ENCODE assay signal across 23 cellular contexts in genomic region chr1:65082346-65083040, GRCh38.
A peak's percentile ranks its signal among the peaks of the same experiment; 100 is the strongest.
DNase-seq lines count a peak whose midpoint lies in the region; ATAC-seq and TF ChIP-seq lines count a peak whose summit lies in the region.
"Had no signal": no experiment of that assay in that cellular context is flagged by ENCODE, and none has a peak within 500 bp of the region (broad histone marks: within the 10 kb centered on the region; RNA-seq: fewer than 3 reads in every experiment).

No MANE protein-coding gene starts in this region.

- H3K9me2 ChIP-seq in GM23338 (ENCODE audit: insufficient read depth), result no peaks in the 10 kb centered on the region

- no peaks in the 10 kb centered on the region for H3K27me3 ChIP-seq in GM23338 (ENCODE audit: insufficient read depth)
- H3K27me3 ChIP-seq in brain microvascular endothelial cell (replicated peaks), result no peaks in the 10 kb centered on the region
- H3K27me3 ChIP-seq: SJCRH30 had no signal

- H3K4me2 ChIP-seq in GM23338, result no peak overlapping the region
- H3K4me2 ChIP-seq: PC-9 had no signal

- no peaks in the 10 kb centered on the region for H3K36me3 ChIP-seq in GM23338 (ENCODE audit: insufficient read depth)
- H3K36me3 ChIP-seq in brain microvascular endothelial cell (replicated peaks), result no peaks in the 10 kb centered on the region
- H3K36me3 ChIP-seq: SJCRH30 had no signal

- in situ Hi-C loops in brain microvascular endothelial cell (cut with HindIII; ENCODE audit: low pct_ligation_motif_present, low sequenced_read_pairs), result no loop called here

- peak overlapping the region; percentile 72; the same call in 1 of the 2 replicates for H2AFZ ChIP-seq in GM23338
- H2AFZ ChIP-seq: PC-9 had no signal

- no peaks in the 10 kb centered on the region for H3K4me1 ChIP-seq in GM23338 (ENCODE audit: insufficient read depth)
- H3K4me1 ChIP-seq: SJCRH30 had no signal

- no peaks in the 10 kb centered on the region for H3K79me2 ChIP-seq in GM23338 (replicated peaks; ENCODE audit: insufficient read depth)

- H3K27ac Mint-ChIP-seq in GM23338, result no peak overlapping the region
- peak overlapping the region; percentile 20 for H3K27ac Mint-ChIP-seq in stimulated activated naive B cell treated with anti-CD40 and anti-IgM and Interleukin-4, amounts not matched to agents 10 μg/mL and 1 μg/mL and 100 μg/mL, for 72 hours
- H3K27ac Mint-ChIP-seq in activated T-cell treated with anti-CD3 and anti-CD28 coated beads, Interleukin-2, amount 50 U/mL, for 72 hours, result no peak overlapping the region
- H3K27ac Mint-ChIP-seq: CD8-positive, alpha-beta T cell had no signal

- no peaks in the 10 kb centered on the region for H3F3A ChIP-seq in GM23338 (replicated peaks; ENCODE audit: low read depth)

- no peak overlapping the region for H3K4me3 ChIP-seq in GM23338
- H3K4me3 ChIP-seq in brain microvascular endothelial cell (ENCODE audit: low read depth, low read length), result no peak overlapping the region
- H3K4me3 ChIP-seq: PC-9, SJCRH30 had no signal

- H4K20me1 ChIP-seq in GM23338 (replicated peaks; ENCODE audit: insufficient read depth), result no peaks in the 10 kb centered on the region

- no peak for DNase-seq in GM23338 (ENCODE audit: low spot score)
- no peak for DNase-seq in brain microvascular endothelial cell
- peak; percentile 53 for DNase-seq in fibroblast of peridontal ligament (ENCODE audit: extremely low read depth)
- DNase-seq in stimulated activated naive B cell treated with anti-CD40 and anti-IgM and Interleukin-4, amounts not matched to agents 10 μg/mL and 1 μg/mL and 100 μg/mL, for 72 hours, result no peak
- DNase-seq in activated T-cell treated with anti-CD3 and anti-CD28 coated beads, Interleukin-2, amount 50 U/mL, for 72 hours, result no peak
- no peak for DNase-seq in left colon
- DNase-seq in CD1c-positive myeloid dendritic cell (ENCODE audit: extremely low spot score), result no peak
- DNase-seq: C1 segment of cervical spinal cord; Caco-2; CD8-positive, alpha-beta T cell; GF-D8; H7; KG1; MM.1S; NCI-H1048; NCI-H1417; NCI-H1694; NCI-H2029 treated with DMSO at 0.1 percent for 48 hours; NCI-H526 treated with DMSO at 0.1 percent for 48 hours; PC-9; SJCRH30 had no signal

- H3K4me3 Mint-ChIP-seq in GM23338, result no peak overlapping the region
- H3K4me3 Mint-ChIP-seq in stimulated activated naive B cell treated with anti-CD40 and anti-IgM and Interleukin-4, amounts not matched to agents 10 μg/mL and 1 μg/mL and 100 μg/mL, for 72 hours, result no peak overlapping the region
- no peak overlapping the region for H3K4me3 Mint-ChIP-seq in activated T-cell treated with anti-CD3 and anti-CD28 coated beads, Interleukin-2, amount 50 U/mL, for 72 hours
- H3K4me3 Mint-ChIP-seq: CD8-positive, alpha-beta T cell had no signal

- no peak for TF ChIP-seq CTCF in GM23338 (conservative IDR thresholded peaks at IDR 0.05; ENCODE audit: low read depth in 2 of 2)
- no peak for TF ChIP-seq CTCF in brain microvascular endothelial cell (IDR thresholded peaks at IDR 0.05; ENCODE audit: low read depth, low read length, missing control alignments)

- H3K27me3 Mint-ChIP-seq in GM23338 (ENCODE audit: insufficient read depth, low read depth, poor library complexity), result peaks cover under 1% of the 10 kb centered on the region
- H3K27me3 Mint-ChIP-seq in stimulated activated naive B cell treated with anti-CD40 and anti-IgM and Interleukin-4, amounts not matched to agents 10 μg/mL and 1 μg/mL and 100 μg/mL, for 72 hours, result peaks cover 3 to 6% of the 10 kb centered on the region in 2 donors
- H3K27me3 Mint-ChIP-seq in activated T-cell treated with anti-CD3 and anti-CD28 coated beads, Interleukin-2, amount 50 U/mL, for 72 hours (ENCODE audit: low read depth), result no peaks in the 10 kb centered on the region

- H3K27ac ChIP-seq in GM23338 (ENCODE audit: low read depth) (no peak overlapping the region), brain microvascular endothelial cell (peak overlapping the region; percentile 78)
- H3K27ac ChIP-seq: PC-9, SJCRH30 had no signal

- no peaks in the 10 kb centered on the region for H3K4me1 Mint-ChIP-seq in GM23338
- H3K4me1 Mint-ChIP-seq in stimulated activated naive B cell treated with anti-CD40 and anti-IgM and Interleukin-4, amounts not matched to agents 10 μg/mL and 1 μg/mL and 100 μg/mL, for 72 hours, result peaks cover 0 to 7% of the 10 kb centered on the region in 2 donors
- H3K4me1 Mint-ChIP-seq in activated T-cell treated with anti-CD3 and anti-CD28 coated beads, Interleukin-2, amount 50 U/mL, for 72 hours (ENCODE audit: low read depth), result peaks cover 5% of the 10 kb centered on the region

- H3K36me3 Mint-ChIP-seq in GM23338 (ENCODE audit: low read depth), result peaks cover 2% of the 10 kb centered on the region; the same call in 1 of the 3 replicates
- H3K36me3 Mint-ChIP-seq in stimulated activated naive B cell treated with anti-CD40 and anti-IgM and Interleukin-4, amounts not matched to agents 10 μg/mL and 1 μg/mL and 100 μg/mL, for 72 hours, result peaks cover 1 to 9% of the 10 kb centered on the region in 2 donors
- H3K36me3 Mint-ChIP-seq in activated T-cell treated with anti-CD3 and anti-CD28 coated beads, Interleukin-2, amount 50 U/mL, for 72 hours (ENCODE audit: insufficient read depth in 2 of 2), result peaks cover 1 to 2% of the 10 kb centered on the region in 2 donors
- H3K36me3 Mint-ChIP-seq: CD8-positive, alpha-beta T cell had no signal

- intact Hi-C loops in left colon (cut with DNase I, micrococcal nuclease), result no loop called here

- ATAC-seq in GM23338, result no peak
- ATAC-seq in stimulated activated naive B cell treated with anti-CD40 and anti-IgM and Interleukin-4, amounts not matched to agents 10 μg/mL and 1 μg/mL and 100 μg/mL, for 72 hours (replicated peaks), result no peak
- ATAC-seq in activated T-cell treated with anti-CD3 and anti-CD28 coated beads, Interleukin-2, amount 50 U/mL, for 72 hours (replicated peaks in 1 of 2), result no peak
- no peak for ATAC-seq in left colon
- ATAC-seq: CD8-positive, alpha-beta T cell; Right ventricle myocardium inferior; SK-N-SH treated with all-trans-retinoic acid at 6 μM for 48 hours had no signal

- H3K9me3 Mint-ChIP-seq in GM23338, result peaks cover 7% of the 10 kb centered on the region
- H3K9me3 Mint-ChIP-seq in stimulated activated naive B cell treated with anti-CD40 and anti-IgM and Interleukin-4, amounts not matched to agents 10 μg/mL and 1 μg/mL and 100 μg/mL, for 72 hours, result peaks cover 3 to 4% of the 10 kb centered on the region in 2 donors
- H3K9me3 Mint-ChIP-seq in activated T-cell treated with anti-CD3 and anti-CD28 coated beads, Interleukin-2, amount 50 U/mL, for 72 hours, result peaks cover under 1 to 2% of the 10 kb centered on the region in 2 donors
- H3K9me3 Mint-ChIP-seq: CD8-positive, alpha-beta T cell had no signal

TF ChIP-seq in GM23338, 12 proteins besides CTCF, POLR2A, EP300 and RAD21 (continues in another document):
- no peak for TF ChIP-seq ZNF462 (CRISPR knock-in tag; IDR thresholded peaks at IDR 0.05)
